In the genomic region with DNA sequence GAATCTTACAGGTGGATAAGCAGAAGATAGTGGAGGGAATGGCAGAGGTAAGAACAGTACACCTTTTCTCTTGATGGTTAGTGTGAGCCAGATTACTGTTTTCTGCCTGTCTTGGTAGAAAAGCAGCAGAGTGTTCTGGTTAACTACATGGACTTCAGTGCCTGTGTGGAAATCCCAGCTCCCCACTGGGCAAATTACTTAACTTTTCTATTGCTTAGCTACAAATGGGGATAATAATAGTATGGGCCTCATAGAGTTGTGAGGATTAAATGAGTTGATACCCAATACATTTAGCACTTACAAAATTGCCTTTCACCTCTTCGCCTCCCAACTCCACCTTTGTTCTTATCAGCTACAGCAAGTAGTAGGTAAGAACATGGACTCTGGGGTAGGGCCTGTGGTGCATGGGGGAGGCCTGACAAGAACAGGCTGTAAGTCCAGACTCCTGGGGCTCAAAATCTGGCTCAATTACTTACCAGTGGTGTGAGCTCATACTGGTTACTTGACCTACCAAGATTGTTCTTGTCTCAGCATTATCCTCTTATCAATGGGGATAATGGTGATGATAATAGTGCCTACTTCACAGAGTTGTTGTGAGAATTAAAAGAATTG, we compare ENCODE assay signal across 33 cellular contexts.
"Had no signal": no experiment of that assay in that cellular context is flagged by ENCODE, and none has a peak within 500 bp of the region (broad histone marks: within the 10 kb centered on the region; RNA-seq: fewer than 3 reads in every experiment).

No MANE protein-coding gene starts in this region.

- DNase-seq: activated CD4-positive, alpha-beta memory T cell treated with anti-CD3 and anti-CD28 coated beads, Interleukin-2, amount 10 ng/mL, durations not matched to agents 7 days and 5 days; activated CD4-positive, alpha-beta T cell treated with anti-CD3 and anti-CD28 coated beads for 1 hour; activated CD4-positive, alpha-beta T cell treated with anti-CD3 and anti-CD28 coated beads for 4 hours; activated CD4-positive, alpha-beta T cell treated with anti-CD3 and anti-CD28 coated beads, Interleukin-2, amount 10 ng/mL, durations not matched to agents 7 days and 5 days; activated CD4-positive, alpha-beta T cell treated with anti-CD3 and anti-CD28 coated beads, Interleukin-2, amount 50 U/mL, for 4 hours; activated CD8-positive, alpha-beta memory T cell treated with anti-CD3 and anti-CD28 coated beads, Interleukin-2, amount 50 U/mL, for 48 hours; activated gamma-delta T cell; activated naive CD4-positive, alpha-beta T cell; activated naive CD4-positive, alpha-beta T cell treated with anti-CD3 and anti-CD28 coated beads, Interleukin-2, amount 10 ng/mL, durations not matched to agents 7 days and 5 days; activated naive CD8-positive, alpha-beta T cell treated with anti-CD3 and anti-CD28 coated beads, Interleukin-2, amount 10 ng/mL, durations not matched to agents 7 days and 5 days; activated T-cell treated with anti-CD3 and anti-CD28 coated beads for 4 hours; activated T-cell treated with anti-CD3 and anti-CD28 coated beads, Interleukin-2, amount 50 U/mL, for 24 hours; activated T-cell treated with anti-CD3 and anti-CD28 coated beads, Interleukin-2, amount 50 U/mL, for 72 hours; cortex of kidney; dermis blood vessel endothelial cell; effector CD4-positive, alpha-beta T cell; effector memory CD8-positive, alpha-beta T cell; foreskin fibroblast; glutamatergic neuron; heart left ventricle; SW 1271; T-cell; T1000 had no signal

- H3K27me3 ChIP-seq: ascending aorta, breast epithelium had no signal

- FAIRE-seq: colon, endometrium, endothelial cell of umbilical vein, frontal cortex had no signal

- ATAC-seq: activated naive CD4-positive, alpha-beta T cell treated with anti-CD3 and anti-CD28 coated beads, Interleukin-2, amount 50 U/mL, for 72 hours; activated T-cell treated with anti-CD3 and anti-CD28 coated beads, Interleukin-2, amount 50 U/mL, for 72 hours; effector memory CD8-positive, alpha-beta T cell; esophagus mucosa; heart left ventricle; T-cell; WTC11 had no signal

- H3K4me3 ChIP-seq: ascending aorta, breast epithelium, cardiac muscle cell, heart left ventricle had no signal

- H3K27ac ChIP-seq: ascending aorta, breast epithelium, cardiac muscle cell, heart left ventricle had no signal

- H3K36me3 ChIP-seq: ascending aorta, breast epithelium, cardiac muscle cell had no signal
